In genomic region chr9:127447416-127448111, GRCh38 we compare ENCODE assay signal across 1 cellular context.
A peak's percentile ranks its signal among the peaks of the same experiment; 100 is the strongest.
TF ChIP-seq lines count a peak whose summit lies in the region.

No MANE protein-coding gene starts in this region.

TF ChIP-seq in K562, 482 proteins besides CTCF, POLR2A, EP300 and RAD21:
- TF ChIP-seq POLR2AphosphoS2 (IDR thresholded peaks at IDR 0.05; ENCODE audit: low read length) (0 out of 2 replicates have a peak, but pooled peaks have one; percentile 18), PYGO2 (tag; IDR thresholded peaks at IDR 0.05) (no peak), ATF7 (IDR thresholded peaks at IDR 0.05) (peak; percentile 68; the same call in 1 of the 2 replicates), HMG20A (CRISPR knock-in tag; conservative IDR thresholded peaks at IDR 0.05) (no peak), CHD2 (IDR thresholded peaks at IDR 0.05; ENCODE audit: low read depth, low read length) (no peak), HOMEZ (CRISPR knock-in tag; IDR thresholded peaks at IDR 0.05) (no peak), ETS2 (tag; IDR thresholded peaks at IDR 0.05; ENCODE audit: borderline replicate concordance, poor library complexity, severe bottlenecking) (no peak), RBFOX2 (IDR thresholded peaks at IDR 0.05; ENCODE audit: low read depth, low read length) (peak; percentile 49), ETS1 (conservative IDR thresholded peaks at IDR 0.05; ENCODE audit: control insufficient read depth, low read depth, low read length) (no peak), ATF1 (CRISPR knock-in tag; IDR thresholded peaks at IDR 0.05) (no peak), ATF1 (tag; IDR thresholded peaks at IDR 0.05) (peak; percentile 86), CREB1 (IDR thresholded peaks at IDR 0.05) (peak; percentile 46; the same call in 1 of the 2 replicates), CREB1 (CRISPR knock-in tag; IDR thresholded peaks at IDR 0.05) (0 out of 2 replicates have a peak, but pooled peaks have one; percentile 51), PCBP1 (IDR thresholded peaks at IDR 0.05; ENCODE audit: low read depth, low read length, poor library complexity, severe bottlenecking) (no peak), ZNF408 (CRISPR knock-in tag; IDR thresholded peaks at IDR 0.05; ENCODE audit: low read depth) (no peak), YY1 (IDR thresholded peaks at IDR 0.05; ENCODE audit: borderline replicate concordance in 1 of 3, control insufficient read depth in 1 of 3, extremely low read depth in 1 of 3, insufficient read depth in 3 of 3, insufficient read length in 1 of 3, insufficient replicate concordance in 2 of 3, low read depth in 1 of 3, low read length in 2 of 3) (peak in 1 of 3 experiments; percentile 55), POLR2AphosphoS5 (IDR thresholded peaks at IDR 0.05; ENCODE audit: control insufficient read depth, insufficient read depth, low read depth, low read length) (0 out of 2 replicates have a peak, but pooled peaks have one; percentile 10), ATF3 (IDR thresholded peaks at IDR 0.05) (peak; percentile 88), ATF3 (CRISPR knock-in tag; conservative IDR thresholded peaks at IDR 0.05) (no peak), RAD51 (IDR thresholded peaks at IDR 0.05; ENCODE audit: borderline replicate concordance, low read depth) (no peak), KAT7 (CRISPR knock-in tag; IDR thresholded peaks at IDR 0.05; ENCODE audit: borderline replicate concordance) (no peak), NFE2L1 (tag; IDR thresholded peaks at IDR 0.05; ENCODE audit: borderline replicate concordance, low read depth) (no peak), CREM (IDR thresholded peaks at IDR 0.05; ENCODE audit: low read depth) (peak; percentile 66)
- TF ChIP-seq, protein P1, sequence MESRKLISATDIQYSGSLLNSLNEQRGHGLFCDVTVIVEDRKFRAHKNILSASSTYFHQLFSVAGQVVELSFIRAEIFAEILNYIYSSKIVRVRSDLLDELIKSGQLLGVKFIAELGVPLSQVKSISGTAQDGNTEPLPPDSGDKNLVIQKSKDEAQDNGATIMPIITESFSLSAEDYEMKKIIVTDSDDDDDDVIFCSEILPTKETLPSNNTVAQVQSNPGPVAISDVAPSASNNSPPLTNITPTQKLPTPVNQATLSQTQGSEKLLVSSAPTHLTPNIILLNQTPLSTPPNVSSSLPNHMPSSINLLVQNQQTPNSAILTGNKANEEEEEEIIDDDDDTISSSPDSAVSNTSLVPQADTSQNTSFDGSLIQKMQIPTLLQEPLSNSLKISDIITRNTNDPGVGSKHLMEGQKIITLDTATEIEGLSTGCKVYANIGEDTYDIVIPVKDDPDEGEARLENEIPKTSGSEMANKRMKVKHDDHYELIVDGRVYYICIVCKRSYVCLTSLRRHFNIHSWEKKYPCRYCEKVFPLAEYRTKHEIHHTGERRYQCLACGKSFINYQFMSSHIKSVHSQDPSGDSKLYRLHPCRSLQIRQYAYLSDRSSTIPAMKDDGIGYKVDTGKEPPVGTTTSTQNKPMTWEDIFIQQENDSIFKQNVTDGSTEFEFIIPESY (CRISPR knock-in tag; IDR thresholded peaks at IDR 0.05): peak; percentile 57; the same call in 1 of the 2 replicates
TF ChIP-seq in K562: peak in this region for 10.
